In the genomic region with DNA sequence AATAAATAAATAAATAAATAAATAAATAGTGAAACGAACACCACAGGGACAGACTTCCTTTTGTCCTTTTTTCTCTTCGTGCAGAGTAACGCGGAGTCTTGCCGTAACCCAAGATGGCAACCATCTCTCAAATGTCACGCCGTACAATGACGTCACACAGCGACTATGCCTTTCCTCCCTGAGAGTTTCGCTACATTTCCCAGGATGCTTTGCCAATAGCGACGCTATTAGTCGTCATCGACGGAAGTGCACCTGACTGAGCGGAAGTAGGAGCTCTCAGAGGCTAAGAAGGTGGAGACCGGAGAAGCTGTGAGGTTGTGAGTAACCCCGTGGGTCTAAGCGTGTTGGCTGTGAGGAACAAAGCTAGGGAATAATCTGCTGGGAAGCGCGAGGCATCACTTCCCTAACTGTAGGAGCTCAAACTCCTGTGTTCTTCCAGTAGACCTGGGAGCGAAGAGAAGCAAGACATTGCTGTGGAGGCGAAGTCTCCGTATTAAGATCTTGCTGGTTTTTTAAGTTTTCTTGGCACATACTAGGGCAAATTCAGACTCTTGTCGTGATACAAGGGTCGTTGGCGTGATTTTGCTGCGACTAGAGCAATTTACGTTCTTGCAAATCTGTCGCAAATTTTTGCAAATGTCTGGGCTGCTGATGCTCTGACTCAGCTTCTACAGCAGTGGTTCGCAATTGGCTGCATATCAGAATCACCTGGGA, we compare ENCODE assay signal across 8 cellular contexts. TPM values are rescaled to one million over a fixed set of nuclear protein-coding genes. Genes with fewer than 3 reads are reported as not detected.
DNase-seq lines count a peak whose midpoint lies in the region; ATAC-seq, FAIRE-seq and TF ChIP-seq lines count a peak whose summit lies in the region.

A gene with protein sequence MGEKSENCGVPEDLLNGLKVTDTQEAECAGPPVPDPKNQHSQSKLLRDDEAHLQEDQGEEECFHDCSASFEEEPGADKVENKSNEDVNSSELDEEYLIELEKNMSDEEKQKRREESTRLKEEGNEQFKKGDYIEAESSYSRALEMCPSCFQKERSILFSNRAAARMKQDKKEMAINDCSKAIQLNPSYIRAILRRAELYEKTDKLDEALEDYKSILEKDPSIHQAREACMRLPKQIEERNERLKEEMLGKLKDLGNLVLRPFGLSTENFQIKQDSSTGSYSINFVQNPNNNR (plus strand): TSS at position 263 of the 714 bp plus-strand sequence. CDS start 1,390 bp downstream, outside the sequence.

- H3K4me1 ChIP-seq in ascending aorta (peaks cover 4 to 10% of the 10 kb centered on the region in 2 donors), right atrium auricular region (peaks cover 0 to 23% of the 10 kb centered on the region in 2 donors), psoas muscle (peaks cover 15% of the 10 kb centered on the region)

- intact Hi-C loops in ascending aorta (cut with DNase I) (loop anchor here (2.0 kb wide), 1 partner anchor 110 kb away; a partner anchor contains a TSS), psoas muscle (cut with DNase I) (no loop called here)

- H3K4me3 ChIP-seq in ascending aorta (peak within 1 kb of the TSS; percentile 72 to 74), right atrium auricular region (peak within 1 kb of the TSS; percentile 70 to 75), psoas muscle (peak within 1 kb of the TSS; percentile 91)

- H3K27me3 ChIP-seq in ascending aorta (no peaks in the 10 kb centered on the region), right atrium auricular region (no peaks in the 10 kb centered on the region), psoas muscle (ENCODE audit: insufficient read depth in 3 of 3, low read length in 2 of 3) (no peaks in the 10 kb centered on the region)

- TF ChIP-seq CTCF in ascending aorta (IDR thresholded peaks at IDR 0.05) = no peak
- no peak for TF ChIP-seq CTCF in right atrium auricular region (IDR thresholded peaks at IDR 0.05)
- no peak for TF ChIP-seq CTCF in psoas muscle (IDR thresholded peaks at IDR 0.05)

- FAIRE-seq in urothelium cell line (lab: Jason Lieb, UNC) = no peak

- WGBS in psoas muscle, 3 donors = 1% methylated on average over 31 of the region's 31 CpGs

- DNase-seq in NCI-H187 (lab: John Stamatoyannopoulos, UW) = peak; percentile 71 to 89
- DNase-seq in T-helper 2 cell = peak; percentile 48 to 99 (median 88)
- DNase-seq in ascending aorta (ENCODE audit: low spot score in 2 of 2) = peak; percentile 91 to 99
- DNase-seq in right atrium auricular region (ENCODE audit: low spot score) = peak; percentile 98
- peak; percentile 90 to 94 for DNase-seq in psoas muscle
- peak; percentile 95 for DNase-seq in urothelium cell line (ENCODE audit: low spot score)

- H3K36me3 ChIP-seq in ascending aorta (peaks cover 10 to 18% of the 10 kb centered on the region in 2 donors), right atrium auricular region (peaks cover 12% of the 10 kb centered on the region), psoas muscle (ENCODE audit: insufficient read depth in 1 of 2, low read depth in 1 of 2) (peaks cover 4 to 34% of the 10 kb centered on the region in 2 donors)

- H3K9me3 ChIP-seq in ascending aorta (no peaks in the 10 kb centered on the region), right atrium auricular region (no peaks in the 10 kb centered on the region), psoas muscle (no peaks in the 10 kb centered on the region)

- peak; percentile 98 for ATAC-seq in GM18499 (IDR thresholded peaks at IDR 0.05; ENCODE audit: insufficient read depth, unreplicated experiment)
- peak; percentile 97 for ATAC-seq in HG02938 (IDR thresholded peaks at IDR 0.05; ENCODE audit: unreplicated experiment)
- ATAC-seq in psoas muscle = peak; percentile 98 to 100 (median 100)

- H3K27ac ChIP-seq in ascending aorta = peak within 1 kb of the TSS; percentile 80 to 81
- H3K27ac ChIP-seq in right atrium auricular region = peak within 1 kb of the TSS; percentile 79 to 84
- H3K27ac ChIP-seq in psoas muscle = peak within 1 kb of the TSS; percentile 93

RNA-seq across cellular contexts. Expression of the gene that starts here (rescaled TPM):
- 13.7 TPM for total RNA-seq in ascending aorta
- total RNA-seq in right atrium auricular region = 10 to 100 TPM; 51.2 to 77.0 TPM
- total RNA-seq in psoas muscle = 10 to 100 TPM; 55.2 to 64.3 (median 57.8) TPM
- polyA plus RNA-seq in psoas muscle = 100 to 1,000 TPM in 1 of 3 donors, 10 to 100 TPM in 2; 80.3 to 181 (median 82.0) TPM

Comparison
In these comparisons a context has a peak if more than half of its experiments do, and no peak if none do; other contexts are left out.
1. Peak in every context shown above with its lines: DNase-seq, ATAC-seq, H3K4me3 ChIP-seq and H3K27ac ChIP-seq.